1 cellular context compared by ENCODE assay signal in the genomic region with DNA sequence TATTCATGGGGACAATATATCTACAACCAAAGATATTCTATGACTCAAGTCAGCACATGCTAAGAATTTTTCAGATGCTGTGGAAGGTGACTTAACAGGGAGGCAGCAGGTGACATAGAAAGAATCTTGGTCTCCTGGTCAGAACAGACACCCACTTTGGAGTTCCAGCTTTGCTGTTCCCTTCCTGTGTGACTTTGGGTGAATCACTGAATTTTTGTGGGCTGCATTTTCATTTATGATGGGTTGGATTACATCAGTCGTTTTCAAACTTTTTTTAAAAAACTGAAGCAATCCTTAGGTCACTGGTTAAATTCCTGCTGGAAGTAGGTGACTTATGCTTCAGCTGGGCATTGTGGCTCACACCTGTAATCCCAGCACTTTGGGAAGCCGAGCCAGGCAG.
TF ChIP-seq lines count a peak whose summit lies in the region.

No MANE protein-coding gene starts in this region.

TF ChIP-seq in HCT116, 20 proteins besides CTCF, POLR2A, EP300 and RAD21 (continued from another document):
- TF ChIP-seq, protein P1, sequence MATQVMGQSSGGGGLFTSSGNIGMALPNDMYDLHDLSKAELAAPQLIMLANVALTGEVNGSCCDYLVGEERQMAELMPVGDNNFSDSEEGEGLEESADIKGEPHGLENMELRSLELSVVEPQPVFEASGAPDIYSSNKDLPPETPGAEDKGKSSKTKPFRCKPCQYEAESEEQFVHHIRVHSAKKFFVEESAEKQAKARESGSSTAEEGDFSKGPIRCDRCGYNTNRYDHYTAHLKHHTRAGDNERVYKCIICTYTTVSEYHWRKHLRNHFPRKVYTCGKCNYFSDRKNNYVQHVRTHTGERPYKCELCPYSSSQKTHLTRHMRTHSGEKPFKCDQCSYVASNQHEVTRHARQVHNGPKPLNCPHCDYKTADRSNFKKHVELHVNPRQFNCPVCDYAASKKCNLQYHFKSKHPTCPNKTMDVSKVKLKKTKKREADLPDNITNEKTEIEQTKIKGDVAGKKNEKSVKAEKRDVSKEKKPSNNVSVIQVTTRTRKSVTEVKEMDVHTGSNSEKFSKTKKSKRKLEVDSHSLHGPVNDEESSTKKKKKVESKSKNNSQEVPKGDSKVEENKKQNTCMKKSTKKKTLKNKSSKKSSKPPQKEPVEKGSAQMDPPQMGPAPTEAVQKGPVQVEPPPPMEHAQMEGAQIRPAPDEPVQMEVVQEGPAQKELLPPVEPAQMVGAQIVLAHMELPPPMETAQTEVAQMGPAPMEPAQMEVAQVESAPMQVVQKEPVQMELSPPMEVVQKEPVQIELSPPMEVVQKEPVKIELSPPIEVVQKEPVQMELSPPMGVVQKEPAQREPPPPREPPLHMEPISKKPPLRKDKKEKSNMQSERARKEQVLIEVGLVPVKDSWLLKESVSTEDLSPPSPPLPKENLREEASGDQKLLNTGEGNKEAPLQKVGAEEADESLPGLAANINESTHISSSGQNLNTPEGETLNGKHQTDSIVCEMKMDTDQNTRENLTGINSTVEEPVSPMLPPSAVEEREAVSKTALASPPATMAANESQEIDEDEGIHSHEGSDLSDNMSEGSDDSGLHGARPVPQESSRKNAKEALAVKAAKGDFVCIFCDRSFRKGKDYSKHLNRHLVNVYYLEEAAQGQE (IDR thresholded peaks at IDR 0.05; ENCODE audit: low read depth), result no peak
- TF ChIP-seq JUND (IDR thresholded peaks at IDR 0.05) (peak; percentile 58), FOSL1 (IDR thresholded peaks at IDR 0.05; ENCODE audit: low read depth) (peak; percentile 51), EGR1 (IDR thresholded peaks at IDR 0.05; ENCODE audit: low read depth) (peak; percentile 36; the same call in 1 of the 2 replicates), CBX3 (IDR thresholded peaks at IDR 0.05; ENCODE audit: low read depth) (no peak), SRF (IDR thresholded peaks at IDR 0.05; ENCODE audit: low read depth) (no peak), SIN3A (IDR thresholded peaks at IDR 0.05; ENCODE audit: low read depth) (peak; percentile 39; the same call in 1 of the 2 replicates), ELF1 (IDR thresholded peaks at IDR 0.05; ENCODE audit: borderline replicate concordance, low read depth) (no peak), ZFX (IDR thresholded peaks at IDR 0.05) (no peak), EZH2phosphoT487 (IDR thresholded peaks at IDR 0.05; ENCODE audit: borderline replicate concordance) (no peak)
- TF ChIP-seq, protein P2, sequence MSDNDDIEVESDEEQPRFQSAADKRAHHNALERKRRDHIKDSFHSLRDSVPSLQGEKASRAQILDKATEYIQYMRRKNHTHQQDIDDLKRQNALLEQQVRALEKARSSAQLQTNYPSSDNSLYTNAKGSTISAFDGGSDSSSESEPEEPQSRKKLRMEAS (IDR thresholded peaks at IDR 0.05), result peak; percentile 51; the same call in 1 of the 2 replicates
